ENCODE assay signal across 7 cellular contexts in the genomic region with DNA sequence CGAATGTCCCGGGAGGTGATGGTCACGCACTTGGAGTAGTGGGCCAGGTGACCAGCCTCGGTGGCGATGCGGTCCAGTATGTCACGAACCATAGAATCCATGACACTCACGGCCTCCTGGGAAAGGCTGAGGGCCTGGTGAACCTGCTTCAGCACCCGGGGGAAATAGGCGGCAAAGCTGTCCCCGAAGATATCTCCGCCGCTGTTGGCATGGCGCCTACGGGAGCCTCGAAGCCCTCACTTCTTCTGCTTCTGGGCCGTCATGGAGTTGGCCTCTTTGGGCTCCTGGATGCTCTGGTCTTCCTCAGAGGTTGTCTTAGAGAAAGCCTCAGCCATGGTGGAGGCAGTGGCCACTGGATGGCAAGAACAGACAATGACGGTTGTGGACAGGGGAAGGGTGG. TPM values are rescaled to one million over a fixed set of nuclear protein-coding genes. Genes with fewer than 3 reads are reported as not detected.
"Had no signal": no experiment of that assay in that cellular context is flagged by ENCODE, and none has a peak within 500 bp of the region (broad histone marks: within the 10 kb centered on the region; RNA-seq: fewer than 3 reads in every experiment).

No MANE protein-coding gene starts in this region.

RNA-seq across cellular contexts. Expression of gene H2BW2, which starts 22.9 kb away (rescaled TPM):
- total RNA-seq: GM23248, GM23338, H1, H4, H7, H9, HFFc6 had no signal

RNA-seq across cellular contexts. Expression of gene H2BW1, which starts 49.1 kb away (rescaled TPM):
- total RNA-seq: GM23248, H1, H4, H7, HFFc6 had no signal

RNA-seq across cellular contexts. Expression of gene ZCCHC18, which starts 49.7 kb away (rescaled TPM):
- total RNA-seq: GM23248 had no signal
